12 cellular contexts compared by ENCODE assay signal in the genomic region with DNA sequence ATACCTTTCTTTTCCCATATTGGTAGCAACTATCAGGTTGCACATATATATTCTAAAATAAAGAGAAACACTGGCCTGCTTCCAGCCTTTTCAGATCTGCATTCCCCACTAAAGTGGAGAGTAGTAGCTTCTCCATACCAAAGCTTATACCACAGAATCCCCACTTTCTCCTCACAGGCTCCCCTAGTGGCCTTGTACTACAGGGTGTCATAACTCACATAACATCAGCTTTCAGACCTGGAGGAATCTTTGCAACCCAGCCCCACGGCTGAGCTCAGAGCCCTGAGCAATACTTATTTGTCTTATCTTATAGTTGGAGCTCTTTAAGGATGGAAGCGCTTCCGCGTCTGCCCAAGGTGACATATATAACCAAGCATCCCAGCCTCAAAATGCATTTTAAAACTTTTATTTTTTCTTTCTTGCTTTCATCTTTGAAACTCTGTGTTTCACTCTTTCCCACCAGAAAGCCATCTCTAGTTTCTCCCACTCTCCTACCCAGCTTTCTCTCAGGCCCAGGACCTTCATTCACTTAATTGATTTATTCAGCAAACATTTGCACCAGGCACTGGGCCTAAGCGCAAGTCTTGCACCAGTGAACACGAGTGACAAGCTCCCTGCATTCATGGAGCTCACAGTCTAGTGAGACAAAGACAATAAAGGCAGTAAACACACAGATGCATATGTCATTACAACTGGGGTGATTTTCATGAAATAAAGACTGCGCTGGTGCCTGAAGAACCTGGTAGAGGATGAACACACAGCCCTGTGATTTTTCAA.
A peak's percentile ranks its signal among the peaks of the same experiment; 100 is the strongest.
DNase-seq lines count a peak whose midpoint lies in the region; ATAC-seq and TF ChIP-seq lines count a peak whose summit lies in the region.
"Had no signal": no experiment of that assay in that cellular context is flagged by ENCODE, and none has a peak within 500 bp of the region (broad histone marks: within the 10 kb centered on the region; RNA-seq: fewer than 3 reads in every experiment).

No MANE protein-coding gene starts in this region.

- no peak overlapping the region for H3K27ac Mint-ChIP-seq in activated naive CD4-positive, alpha-beta T cell treated with anti-CD3 and anti-CD28 coated beads, Interleukin-2, amount 50 U/mL, for 72 hours
- H3K27ac Mint-ChIP-seq: activated naive CD8-positive, alpha-beta T cell treated with anti-CD3 and anti-CD28 coated beads, Interleukin-2, amount 50 U/mL, for 24 hours; stimulated activated naive B cell treated with anti-CD40 and anti-IgM and Interleukin-4, amounts not matched to agents 10 μg/mL and 1 μg/mL and 100 μg/mL, for 72 hours had no signal

- peaks cover 0 to 4% of the 10 kb centered on the region in 2 donors for H3K9me3 Mint-ChIP-seq in activated naive CD4-positive, alpha-beta T cell treated with anti-CD3 and anti-CD28 coated beads, Interleukin-2, amount 50 U/mL, for 72 hours
- H3K9me3 Mint-ChIP-seq: activated naive CD8-positive, alpha-beta T cell treated with anti-CD3 and anti-CD28 coated beads, Interleukin-2, amount 50 U/mL, for 24 hours had no signal

- H3K4me3 ChIP-seq in choroid plexus epithelial cell (ENCODE audit: low read depth, low read length) = no peak overlapping the region
- H3K4me3 ChIP-seq: BLaER1 treated with 17β-estradiol and CSF1 and Interleukin-3, amounts not matched to agents 10 nM and 100 nM; SK-N-MC had no signal

- DNase-seq in NCI-H510A treated with DMSO at 0.1 percent for 48 hours (lab: John Stamatoyannopoulos, UW) (peak; percentile 7), NCI-H510A (lab: John Stamatoyannopoulos, UW) (no peak), NCI-H1694 (lab: John Stamatoyannopoulos, UW) (peak; percentile 11), choroid plexus epithelial cell (ENCODE audit: low read depth) (peak; percentile 72), renal cortical epithelial cell (ENCODE audit: low read depth) (peak; percentile 9), NCI-H187 treated with DMSO at 0.1 percent for 48 hours (lab: John Stamatoyannopoulos, UW) (no peak)
- no peak for DNase-seq in activated naive CD4-positive, alpha-beta T cell treated with anti-CD3 and anti-CD28 coated beads, Interleukin-2, amount 50 U/mL, for 72 hours (ENCODE audit: low spot score in 2 of 2)
- DNase-seq: activated naive CD8-positive, alpha-beta T cell treated with anti-CD3 and anti-CD28 coated beads, Interleukin-2, amount 50 U/mL, for 24 hours; stimulated activated naive B cell treated with anti-CD40 and anti-IgM and Interleukin-4, amounts not matched to agents 10 μg/mL and 1 μg/mL and 100 μg/mL, for 72 hours had no signal

- no peak for ATAC-seq in activated naive CD4-positive, alpha-beta T cell treated with anti-CD3 and anti-CD28 coated beads, Interleukin-2, amount 50 U/mL, for 72 hours
- no peak for ATAC-seq in HG03045 (IDR thresholded peaks at IDR 0.05; ENCODE audit: unreplicated experiment)
- ATAC-seq: activated naive CD8-positive, alpha-beta T cell treated with anti-CD3 and anti-CD28 coated beads, Interleukin-2, amount 50 U/mL, for 24 hours had no signal

- TF ChIP-seq CTCF in choroid plexus epithelial cell (conservative IDR thresholded peaks at IDR 0.05; ENCODE audit: low read depth, low read length) = peak; percentile 80

- H3K36me3 Mint-ChIP-seq in activated naive CD4-positive, alpha-beta T cell treated with anti-CD3 and anti-CD28 coated beads, Interleukin-2, amount 50 U/mL, for 72 hours = peaks cover 0 to 5% of the 10 kb centered on the region in 2 donors
- H3K36me3 Mint-ChIP-seq: stimulated activated naive B cell treated with anti-CD40 and anti-IgM and Interleukin-4, amounts not matched to agents 10 μg/mL and 1 μg/mL and 100 μg/mL, for 72 hours had no signal

Comparison
In these comparisons a context has a peak if more than half of its experiments do, and no peak if none do; other contexts are left out.
1. DNase-seq: peak in NCI-H510A treated with DMSO at 0.1 percent for 48 hours (single experiment), NCI-H1694 (single experiment), choroid plexus epithelial cell (single experiment) and renal cortical epithelial cell (single experiment); none in NCI-H510A (single experiment), activated naive CD4-positive, alpha-beta T cell treated with anti-CD3 and anti-CD28 coated beads, Interleukin-2, amount 50 U/mL, for 72 hours (0 of 2) and NCI-H187 treated with DMSO at 0.1 percent for 48 hours (single experiment).